27 cellular contexts compared by ENCODE assay signal in the genomic region with DNA sequence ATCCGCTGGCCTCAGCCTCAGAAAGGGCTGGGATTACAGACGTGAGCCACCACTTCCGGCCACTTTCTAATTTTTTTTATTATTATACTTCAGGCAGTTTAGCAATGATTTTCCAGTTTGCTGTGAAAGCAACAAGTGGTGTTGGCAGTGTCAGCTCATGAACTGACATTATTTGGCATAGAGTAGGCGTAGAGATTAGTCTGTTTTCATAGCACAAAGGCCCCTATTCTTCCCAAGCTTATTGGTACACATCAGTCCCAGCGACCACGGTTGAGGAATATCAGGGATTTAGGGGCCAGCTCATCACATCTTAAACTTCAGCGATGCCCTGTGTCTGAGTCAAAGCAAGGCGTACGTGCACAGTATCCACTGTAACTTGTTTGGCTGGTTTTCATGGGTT. TPM values are rescaled to one million over a fixed set of nuclear protein-coding genes. Genes with fewer than 3 reads are reported as not detected.
"Had no signal": no experiment of that assay in that cellular context is flagged by ENCODE, and none has a peak within 500 bp of the region (broad histone marks: within the 10 kb centered on the region; RNA-seq: fewer than 3 reads in every experiment).

No MANE protein-coding gene starts in this region.

- H3K4me3 ChIP-seq: colonic mucosa, dorsolateral prefrontal cortex, lower lobe of right lung, skin epidermis, testis, transverse colon had no signal

- H3K36me3 ChIP-seq: colonic mucosa, lower lobe of right lung, transverse colon had no signal

- ATAC-seq: activated CD8-positive, alpha-beta memory T cell treated with anti-CD3 and anti-CD28 coated beads, Interleukin-2, amount 10 ng/mL, durations not matched to agents 7 days and 5 days; activated CD8-positive, alpha-beta T cell treated with anti-CD3 and anti-CD28 coated beads, Interleukin-2, amount 10 ng/mL, durations not matched to agents 7 days and 5 days; activated naive CD4-positive, alpha-beta T cell treated with anti-CD3 and anti-CD28 coated beads, Interleukin-2, amount 50 U/mL, for 72 hours; activated T-cell treated with anti-CD3 and anti-CD28 coated beads, Interleukin-2, amount 50 U/mL, for 72 hours; foreskin keratinocyte; lower lobe of right lung; naive thymus-derived CD4-positive, alpha-beta T cell; sciatic nerve; stimulated activated naive CD8-positive, alpha-beta T cell treated with anti-CD3 and anti-CD28 coated beads, Interleukin-15, Interleukin-2, amounts not matched to agents 100 U/mL and 50 U/mL, for 24 hours had no signal

- H3K4me1 ChIP-seq: colonic mucosa, lower lobe of right lung, parathyroid adenoma, transverse colon had no signal

- DNase-seq: activated CD4-positive, CD25-positive, alpha-beta regulatory T cell treated with anti-CD3 and anti-CD28 coated beads, Interleukin-2, amount 50 U/mL, for 72 hours; activated CD8-positive, alpha-beta memory T cell treated with anti-CD3 and anti-CD28 coated beads, Interleukin-2, amount 10 ng/mL, durations not matched to agents 7 days and 5 days; activated CD8-positive, alpha-beta T cell treated with anti-CD3 and anti-CD28 coated beads, Interleukin-2, amount 10 ng/mL, durations not matched to agents 7 days and 5 days; activated naive CD4-positive, alpha-beta T cell; activated T-cell treated with anti-CD3 and anti-CD28 coated beads, Interleukin-2, amount 50 U/mL, for 72 hours; cerebellar nuclear complex; colonic mucosa; dorsolateral prefrontal cortex; effector memory CD4-positive, alpha-beta T cell; foreskin keratinocyte; hippocampal formation; immature natural killer cell; kidney; lower lobe of right lung; midbrain; naive thymus-derived CD4-positive, alpha-beta T cell; stimulated activated CD4-positive, alpha-beta T cell treated with anti-CD3 and anti-CD28 coated beads, Interleukin-12 subunit alpha, Interleukin-12 subunit beta, amount 100 ng/mL, for 4 hours; stimulated activated CD4-positive, alpha-beta T cell treated with anti-CD3 and anti-CD28 coated beads, Interleukin-4, amount 100 ng/mL, for 1 hour; stimulated activated naive CD8-positive, alpha-beta T cell treated with anti-CD3 and anti-CD28 coated beads, Interleukin-15, Interleukin-2, amounts not matched to agents 100 U/mL and 50 U/mL, for 24 hours; T-helper 2 cell; testis; transverse colon had no signal

- H3K27me3 ChIP-seq: colonic mucosa, dorsolateral prefrontal cortex, foreskin keratinocyte, testis, transverse colon had no signal

- H3K27ac ChIP-seq: colonic mucosa, dorsolateral prefrontal cortex, foreskin keratinocyte, lower lobe of right lung, parathyroid adenoma, skin epidermis, testis, transverse colon had no signal

- FAIRE-seq: kidney had no signal

- H3K9me3 ChIP-seq: colonic mucosa, lower lobe of right lung, testis, transverse colon had no signal

RNA-seq across cellular contexts. Expression of gene RASSF6, which starts 53.0 kb away (rescaled TPM):
- total RNA-seq: activated CD8-positive, alpha-beta memory T cell treated with anti-CD3 and anti-CD28 coated beads, Interleukin-2, amount 10 ng/mL, durations not matched to agents 7 days and 5 days; activated CD8-positive, alpha-beta T cell treated with anti-CD3 and anti-CD28 coated beads, Interleukin-2, amount 10 ng/mL, durations not matched to agents 7 days and 5 days; activated naive CD4-positive, alpha-beta T cell treated with anti-CD3 and anti-CD28 coated beads, Interleukin-2, amount 50 U/mL, for 72 hours; sciatic nerve had no signal
- polyA plus RNA-seq: immature natural killer cell, neural cell had no signal
